Comparison of ENCODE assay signal across 9 cellular contexts in the genomic region with DNA sequence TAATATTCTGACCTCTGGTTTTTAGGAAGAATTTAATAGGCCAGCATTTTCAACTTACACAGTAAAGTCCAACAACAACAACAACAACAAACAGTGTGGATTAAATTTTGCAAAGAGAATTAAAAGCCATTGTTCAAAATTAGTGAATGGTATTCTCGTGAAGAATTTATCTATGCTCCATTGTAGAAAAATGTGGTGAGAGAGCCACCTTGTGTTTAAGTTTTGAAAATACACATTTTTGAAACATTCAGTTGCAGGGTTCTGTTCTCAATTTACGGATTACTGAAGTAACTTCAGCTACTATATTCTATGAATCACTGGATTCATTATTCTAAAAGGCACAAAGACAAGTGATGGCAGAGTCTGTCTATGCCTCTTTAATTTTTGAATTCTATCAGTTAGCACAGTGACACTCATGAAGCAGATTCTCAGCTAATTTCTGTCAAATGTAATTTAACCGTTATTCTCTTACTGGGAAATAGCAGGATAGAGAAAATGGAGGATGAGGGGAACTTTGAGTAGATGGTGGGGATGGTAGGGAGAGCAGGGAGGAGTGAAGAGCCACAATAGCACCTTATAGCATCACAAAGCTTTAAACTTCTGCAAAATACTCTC.
DNase-seq lines count a peak whose midpoint lies in the region; ATAC-seq lines count a peak whose summit lies in the region.
"Had no signal": no experiment of that assay in that cellular context is flagged by ENCODE, and none has a peak within 500 bp of the region (broad histone marks: within the 10 kb centered on the region; RNA-seq: fewer than 3 reads in every experiment).

No MANE protein-coding gene starts in this region.

- DNase-seq in DMS 273 (lab: John Stamatoyannopoulos, UW; ENCODE audit: unreplicated experiment) (peak; percentile 46), DMS 273 treated with DMSO at 0.1 percent for 48 hours (lab: John Stamatoyannopoulos, UW) (no peak), RPMI8226 (peak; percentile 30), fibroblast of the conjunctiva (ENCODE audit: low read depth) (peak; percentile 33), retina (peak; percentile 27), NK-92 (lab: John Stamatoyannopoulos, UW; ENCODE audit: unreplicated experiment) (no peak), NCI-H1436 (lab: John Stamatoyannopoulos, UW) (no peak)
- DNase-seq: activated B cell treated with CpG ODN at 0.5 μM for 24 hours had no signal

- peak; percentile 72 for ATAC-seq in HG03354 (IDR thresholded peaks at IDR 0.05; ENCODE audit: poor library complexity, severe bottlenecking, unreplicated experiment)

Comparison
In these comparisons a context has a peak if more than half of its experiments do, and no peak if none do; other contexts are left out.
1. DNase-seq: peak in DMS 273 (single experiment), RPMI8226 (single experiment), fibroblast of the conjunctiva (single experiment) and retina (single experiment); none in DMS 273 treated with DMSO at 0.1 percent for 48 hours (single experiment), NK-92 (single experiment) and NCI-H1436 (single experiment).